In the genomic region with DNA sequence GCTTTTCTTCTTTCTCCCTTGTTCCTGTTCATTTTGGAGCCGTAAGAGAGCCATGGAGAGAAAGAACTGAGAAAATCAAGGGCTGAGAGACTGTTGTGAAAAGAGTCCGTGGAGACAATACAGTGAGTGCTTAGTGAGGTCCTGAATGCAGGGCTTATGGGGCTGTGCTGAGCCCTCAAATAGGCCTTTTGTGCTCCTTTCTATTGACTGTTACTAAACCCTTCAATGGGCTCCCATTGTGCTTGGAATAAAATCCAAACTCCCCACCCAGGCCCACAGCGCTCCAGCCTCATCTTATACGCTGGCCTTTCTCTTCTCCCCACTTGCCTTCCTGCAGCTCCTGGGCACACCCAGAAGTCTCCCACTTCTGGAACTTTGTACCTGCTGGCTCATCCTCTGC, we compare ENCODE assay signal across 19 cellular contexts.
DNase-seq lines count a peak whose midpoint lies in the region; ATAC-seq, FAIRE-seq and TF ChIP-seq lines count a peak whose summit lies in the region.
"Had no signal": no experiment of that assay in that cellular context is flagged by ENCODE, and none has a peak within 500 bp of the region (broad histone marks: within the 10 kb centered on the region; RNA-seq: fewer than 3 reads in every experiment).

No MANE protein-coding gene starts in this region.

- no peak for ATAC-seq in GM18505 (IDR thresholded peaks at IDR 0.05; ENCODE audit: unreplicated experiment)

- no peaks in the 10 kb centered on the region for H3K36me3 ChIP-seq in neural progenitor cell
- H3K36me3 ChIP-seq: SJCRH30 had no signal

- peaks cover 16% of the 10 kb centered on the region for H4K20me1 ChIP-seq in neural progenitor cell (ENCODE audit: low read depth)

- peaks cover 17% of the 10 kb centered on the region for H3K27me3 Mint-ChIP-seq in neural progenitor cell (ENCODE audit: insufficient read depth, low read depth)

- peak overlapping the region; percentile 39 for H3K4me3 ChIP-seq in neural progenitor cell
- H3K4me3 ChIP-seq: SJCRH30 had no signal

- H2AFZ ChIP-seq in neural progenitor cell (replicated peaks), result no peak overlapping the region

- H3K27ac Mint-ChIP-seq in neural progenitor cell, result peak overlapping the region; percentile 96

- H3K9me3 Mint-ChIP-seq in neural progenitor cell, result peaks cover 2% of the 10 kb centered on the region

- H3K4me2 ChIP-seq in neural progenitor cell, result peak overlapping the region; percentile 78

- H3K36me3 Mint-ChIP-seq in neural progenitor cell, result no peaks in the 10 kb centered on the region

- H3K27ac ChIP-seq in neural progenitor cell, result peak overlapping the region; percentile 94
- H3K27ac ChIP-seq: RWPE1, SJCRH30 had no signal

- no peaks in the 10 kb centered on the region for H3K27me3 ChIP-seq in neural progenitor cell
- H3K27me3 ChIP-seq: SJCRH30 had no signal

- FAIRE-seq in frontal cortex (lab: Jason Lieb, UNC), result no peak
- FAIRE-seq: GM12891, GM19239 had no signal

- peak overlapping the region; percentile 70 for H3K4me3 Mint-ChIP-seq in neural progenitor cell

- TF ChIP-seq CTCF in neural progenitor cell (IDR thresholded peaks at IDR 0.05) (no peak), GM10266 (IDR thresholded peaks at IDR 0.05; ENCODE audit: control insufficient read depth, insufficient read depth, low read depth, missing control alignments) (no peak)

- DNase-seq in NCI-H345 (lab: John Stamatoyannopoulos, UW), result peak; percentile 13
- DNase-seq in NCI-H345 treated with DMSO at 0.1 percent for 48 hours (lab: John Stamatoyannopoulos, UW; ENCODE audit: unreplicated experiment), result no peak
- peak; percentile 29 to 40 for DNase-seq in frontal cortex (ENCODE audit: low spot score in 2 of 2)
- DNase-seq in neural progenitor cell (ENCODE audit: low spot score), result peak; percentile 96
- DNase-seq in NCI-H82 (lab: John Stamatoyannopoulos, UW), result no peak
- DNase-seq in GM10266 (ENCODE audit: extremely low spot score), result no peak
- DNase-seq in activated gamma-delta T cell treated with Interleukin-2 at 50 U/mL for 16 hours, result no peak
- DNase-seq: 8988T, DMS79, H7, IMR-90, NCI-H1436, NCI-H2029 treated with DMSO at 0.1 percent for 48 hours, NCI-H526, SJCRH30 had no signal

- peaks cover 66% of the 10 kb centered on the region for H3K4me1 ChIP-seq in neural progenitor cell
- H3K4me1 ChIP-seq: SJCRH30 had no signal

- no peaks in the 10 kb centered on the region for H3K79me2 ChIP-seq in neural progenitor cell (ENCODE audit: low read depth)

- H3F3A ChIP-seq in neural progenitor cell (ENCODE audit: low read depth), result peaks cover 34% of the 10 kb centered on the region

- TF ChIP-seq POLR2A in GM18505 (IDR thresholded peaks at IDR 0.05; ENCODE audit: borderline replicate concordance, extremely low read depth, insufficient read depth, insufficient read length), result no peak

- no peak overlapping the region for H3K9ac ChIP-seq in neural progenitor cell

- peaks cover 45% of the 10 kb centered on the region for H3K4me1 Mint-ChIP-seq in neural progenitor cell

- H3K9me3 ChIP-seq in neural progenitor cell (ENCODE audit: low read depth), result no peaks in the 10 kb centered on the region
- H3K9me3 ChIP-seq: SJCRH30 had no signal

Comparison
In these comparisons a context has a peak if more than half of its experiments do, and no peak if none do; other contexts are left out.
1. DNase-seq: peak in NCI-H345 (single experiment), frontal cortex (2 of 2) and neural progenitor cell (single experiment); none in NCI-H345 treated with DMSO at 0.1 percent for 48 hours (single experiment), NCI-H82 (single experiment), GM10266 (single experiment) and activated gamma-delta T cell treated with Interleukin-2 at 50 U/mL for 16 hours (single experiment).